7 cellular contexts compared by ENCODE assay signal in the genomic region with DNA sequence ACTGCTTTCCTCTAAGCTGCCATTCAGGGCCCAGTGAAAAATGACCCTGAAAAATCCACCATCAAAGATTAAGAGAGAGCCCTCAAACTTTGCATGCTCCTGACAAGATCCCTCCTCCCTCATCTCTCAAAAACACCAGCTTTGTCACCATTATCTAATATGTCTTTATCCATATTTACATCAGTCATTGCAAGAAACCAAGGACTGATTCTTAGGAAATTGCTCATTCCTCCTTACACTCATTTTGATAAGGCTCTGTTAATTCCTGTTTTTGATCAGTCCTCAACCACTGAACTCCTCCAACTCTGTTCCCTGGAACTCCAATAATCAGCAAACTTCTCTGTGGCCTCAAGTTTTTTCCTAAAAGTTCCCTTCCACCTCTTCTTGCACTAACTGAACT.
"Had no signal": no experiment of that assay in that cellular context is flagged by ENCODE, and none has a peak within 500 bp of the region (broad histone marks: within the 10 kb centered on the region; RNA-seq: fewer than 3 reads in every experiment).

No MANE protein-coding gene starts in this region.

- DNase-seq: activated CD4-positive, alpha-beta T cell treated with anti-CD3 and anti-CD28 coated beads for 4 hours; naive B cell; stimulated activated CD4-positive, alpha-beta T cell treated with anti-CD3 and anti-CD28 coated beads, Interleukin-12 subunit alpha, Interleukin-12 subunit beta, amount 100 ng/mL, for 4 hours; stimulated activated CD4-positive, alpha-beta T cell treated with anti-CD3 and anti-CD28 coated beads, Interleukin-2, amount 100 ng/mL, for 24 hours; T-helper 1 cell had no signal

- H3K4me3 ChIP-seq: tibial nerve had no signal

- H3K9me3 ChIP-seq: tibial nerve had no signal

- H3K36me3 ChIP-seq: tibial nerve had no signal

- H3K27me3 ChIP-seq: tibial nerve had no signal

- H3K27ac ChIP-seq: tibial nerve had no signal

- FAIRE-seq: islet of Langerhans had no signal
